ENCODE assay signal across 18 cellular contexts in genomic region chr6:35724471-35724870, GRCh38. TPM values are rescaled to one million over a fixed set of nuclear protein-coding genes. Genes with fewer than 3 reads are reported as not detected.
DNase-seq lines count a peak whose midpoint lies in the region; ATAC-seq and TF ChIP-seq lines count a peak whose summit lies in the region.
"Had no signal": no experiment of that assay in that cellular context is flagged by ENCODE, and none has a peak within 500 bp of the region (broad histone marks: within the 10 kb centered on the region; RNA-seq: fewer than 3 reads in every experiment).

No MANE protein-coding gene starts in this region.

- H3K27ac ChIP-seq in right cardiac atrium (ENCODE audit: low read length): peak overlapping the region; percentile 67
- H3K27ac ChIP-seq in esophagus squamous epithelium: peak overlapping the region; percentile 99 to 100 (median 100)
- H3K27ac ChIP-seq in prostate gland: peak overlapping the region; percentile 99 to 100
- H3K27ac ChIP-seq in vagina: peak overlapping the region; percentile 99

- 88% methylated on average over 2 of the region's 2 CpGs for WGBS in right cardiac atrium
- 78 to 81% methylated on average over 2 of the region's 2 CpGs for WGBS in esophagus squamous epithelium, 2 donors
- 89% methylated on average over 2 of the region's 2 CpGs for WGBS in prostate gland

- H3K36me3 ChIP-seq in esophagus squamous epithelium (no peaks in the 10 kb centered on the region), prostate gland (no peaks in the 10 kb centered on the region), vagina (no peaks in the 10 kb centered on the region), HAP-1 (replicated peaks) (no peaks in the 10 kb centered on the region)

- H3K27me3 ChIP-seq in right cardiac atrium (ENCODE audit: control insufficient read depth, insufficient read depth) (no peaks in the 10 kb centered on the region), esophagus squamous epithelium (no peaks in the 10 kb centered on the region), prostate gland (replicated peaks; ENCODE audit: insufficient read depth) (no peaks in the 10 kb centered on the region), vagina (no peaks in the 10 kb centered on the region), HAP-1 (ENCODE audit: low read depth) (no peaks in the 10 kb centered on the region)

- H3K4me1 ChIP-seq in right cardiac atrium (ENCODE audit: control insufficient read depth, insufficient read depth, low read length) (peaks cover 51% of the 10 kb centered on the region), esophagus squamous epithelium (peaks cover 64 to 100% (median 81%) of the 10 kb centered on the region in 3 donors), prostate gland (replicated peaks) (peaks cover 78% of the 10 kb centered on the region), vagina (peaks cover 82% of the 10 kb centered on the region), HAP-1 (peaks cover 20% of the 10 kb centered on the region)

- in situ Hi-C loops in HAP-1 (cut with MboI; ENCODE audit: low sequenced_read_pairs): no loop called here

- no peak for ATAC-seq in right cardiac atrium
- ATAC-seq in Right ventricle myocardium inferior: no peak
- ATAC-seq: activated CD4-positive, alpha-beta T cell treated with anti-CD3 and anti-CD28 coated beads for 36 hours; activated T-cell treated with anti-CD3 and anti-CD28 coated beads, Interleukin-2, amount 50 U/mL, for 4 hours had no signal

- no peaks in the 10 kb centered on the region for H3K9me3 ChIP-seq in right cardiac atrium (ENCODE audit: control insufficient read depth, low read length)
- no peaks in the 10 kb centered on the region for H3K9me3 ChIP-seq in esophagus squamous epithelium
- H3K9me3 ChIP-seq in prostate gland: no peaks in the 10 kb centered on the region
- no peaks in the 10 kb centered on the region for H3K9me3 ChIP-seq in vagina
- H3K9me3 ChIP-seq in HAP-1: no peaks in the 10 kb centered on the region

- TF ChIP-seq POLR2A in esophagus squamous epithelium (IDR thresholded peaks at IDR 0.05) (no peak), prostate gland (IDR thresholded peaks at IDR 0.05) (no peak), vagina (IDR thresholded peaks at IDR 0.05) (no peak)

- DNase-seq in right cardiac atrium (no peak), Right ventricle myocardium inferior (ENCODE audit: missing footprints) (no peak), esophagus squamous epithelium (lab: John Stamatoyannopoulos, UW) (no peak), prostate gland (ENCODE audit: low spot score) (no peak), vagina (ENCODE audit: extremely low spot score in 2 of 2) (no peak), HAP-1 (ENCODE audit: low spot score in 2 of 2) (no peak), C1 segment of cervical spinal cord (lab: John Stamatoyannopoulos, UW) (no peak), NCI-H2107 (lab: John Stamatoyannopoulos, UW) (no peak)
- DNase-seq: activated CD4-positive, alpha-beta T cell treated with anti-CD3 and anti-CD28 coated beads for 36 hours; activated T-cell treated with anti-CD3 and anti-CD28 coated beads, Interleukin-2, amount 50 U/mL, for 4 hours; effector CD8-positive, alpha-beta T cell; NCI-H345; OCI-M1; trophoblast cell had no signal

- intact Hi-C loops in right cardiac atrium (cut with DNase I): loop anchor here in 1 of 4 donors (2.0 kb wide), 1 partner anchor 36 kb away; the partner anchor contains the start of gene FKBP5
- intact Hi-C loops in Right ventricle myocardium inferior (cut with DNase I): no loop called here
- intact Hi-C loops in esophagus squamous epithelium (cut with DNase I): no loop called here
- intact Hi-C loops in prostate gland (cut with DNase I): no loop called here
- intact Hi-C loops in vagina (cut with DNase I): no loop called here

- H3K4me3 ChIP-seq in right cardiac atrium (ENCODE audit: low read length) (no peak overlapping the region), esophagus squamous epithelium (no peak overlapping the region), prostate gland (no peak overlapping the region), vagina (no peak overlapping the region), HAP-1 (no peak overlapping the region)
- H3K4me3 ChIP-seq: smooth muscle cell had no signal

- TF ChIP-seq CTCF in esophagus squamous epithelium (IDR thresholded peaks at IDR 0.05) (no peak), prostate gland (IDR thresholded peaks at IDR 0.05) (no peak), vagina (IDR thresholded peaks at IDR 0.05) (no peak)

RNA-seq across cellular contexts. Expression of gene ARMC12, which starts 12.4 kb away (rescaled TPM):
- total RNA-seq in right cardiac atrium: under 1 TPM in 1 of 4 donors, not detected in 3; 0.31 TPM
- polyA plus RNA-seq in right cardiac atrium: 0.32 TPM
- total RNA-seq in Right ventricle myocardium inferior: not detected
- total RNA-seq in esophagus squamous epithelium: 1 to 10 TPM in 1 of 4 donors, under 1 TPM in 1, not detected in 2; 0.26 to 1.5 TPM
- 1 to 10 TPM; 1.7 to 4.4 TPM for total RNA-seq in prostate gland
- total RNA-seq in vagina: not detected
- total RNA-seq: HT-29 had no signal
- polyA plus RNA-seq: smooth muscle cell had no signal

RNA-seq across cellular contexts. Expression of gene FKBP5, which starts 35.8 kb away (rescaled TPM):
- total RNA-seq in right cardiac atrium (100 to 1,000 TPM; 109 to 155 (median 111) TPM), Right ventricle myocardium inferior (101 TPM), esophagus squamous epithelium (100 to 1,000 TPM in 2 of 4 donors, 10 to 100 TPM in 2; 65.0 to 273 (median 103) TPM), prostate gland (100 to 1,000 TPM; 201 to 248 TPM), vagina (246 TPM)
- polyA plus RNA-seq in right cardiac atrium: 75.0 TPM

RNA-seq across cellular contexts. Expression of gene CLPSL2, which starts 51.9 kb away (rescaled TPM):
- total RNA-seq in right cardiac atrium (not detected), Right ventricle myocardium inferior (not detected), esophagus squamous epithelium (not detected), prostate gland (not detected), vagina (not detected)
- polyA plus RNA-seq in right cardiac atrium: not detected
- total RNA-seq: activated CD4-positive, alpha-beta T cell treated with anti-CD3 and anti-CD28 coated beads for 36 hours; activated T-cell treated with anti-CD3 and anti-CD28 coated beads, Interleukin-2, amount 50 U/mL, for 4 hours; astrocyte; frontal cortex; HT-29; smooth muscle cell had no signal

RNA-seq across cellular contexts. Expression of gene CLPSL1, which starts 56.3 kb away (rescaled TPM):
- total RNA-seq in right cardiac atrium (not detected), Right ventricle myocardium inferior (not detected), esophagus squamous epithelium (not detected), prostate gland (not detected), vagina (not detected)
- not detected for polyA plus RNA-seq in right cardiac atrium
- total RNA-seq: activated CD4-positive, alpha-beta T cell treated with anti-CD3 and anti-CD28 coated beads for 36 hours; activated T-cell treated with anti-CD3 and anti-CD28 coated beads, Interleukin-2, amount 50 U/mL, for 4 hours; astrocyte; frontal cortex; HT-29; smooth muscle cell had no signal
- polyA plus RNA-seq: smooth muscle cell had no signal
